ENCODE assay signal across 20 cellular contexts in the genomic region with DNA sequence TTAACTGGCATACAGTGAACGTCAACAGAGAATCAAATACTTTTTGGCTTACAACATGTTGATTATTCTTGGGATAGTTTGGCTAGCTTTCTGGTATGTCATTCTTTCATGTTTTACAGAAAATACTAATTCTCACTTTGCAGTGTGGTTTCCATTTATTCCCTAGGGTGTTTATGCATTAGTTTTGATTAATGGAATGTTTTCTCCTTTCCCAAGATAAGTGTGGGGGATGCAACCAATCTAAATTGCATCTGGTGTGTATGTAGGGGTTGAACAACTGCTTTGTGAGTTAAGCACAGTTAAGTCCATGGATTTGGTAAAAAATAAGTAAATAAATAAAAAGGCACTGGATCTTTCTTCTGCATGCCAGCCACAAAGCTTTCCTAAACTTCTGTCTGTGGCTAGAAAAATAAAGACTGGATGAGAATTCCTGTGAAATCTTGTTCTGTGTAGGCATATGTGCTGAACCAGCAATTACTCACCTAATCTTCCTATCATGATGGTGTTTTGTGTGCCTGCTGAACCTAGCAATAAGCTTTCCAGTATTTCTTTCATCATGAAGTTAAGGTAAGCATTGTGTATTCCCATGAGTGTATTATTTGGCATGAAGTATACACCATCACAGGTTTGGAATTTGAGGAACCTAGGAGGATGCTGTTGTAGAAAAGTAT. TPM values are rescaled to one million over a fixed set of nuclear protein-coding genes. Genes with fewer than 3 reads are reported as not detected.
A peak's percentile ranks its signal among the peaks of the same experiment; 100 is the strongest.
DNase-seq lines count a peak whose midpoint lies in the region; ATAC-seq and TF ChIP-seq lines count a peak whose summit lies in the region.
"Had no signal": no experiment of that assay in that cellular context is flagged by ENCODE, and none has a peak within 500 bp of the region (broad histone marks: within the 10 kb centered on the region; RNA-seq: fewer than 3 reads in every experiment).

No MANE protein-coding gene starts in this region.

- no peaks in the 10 kb centered on the region for H3K36me3 ChIP-seq in adipocyte (ENCODE audit: control insufficient read depth, insufficient read depth, low read length, severe bottlenecking)
- H3K36me3 ChIP-seq in osteoblast (ENCODE audit: insufficient read depth, low read length), result no peaks in the 10 kb centered on the region
- H3K36me3 ChIP-seq: BLaER1, lower lobe of right lung had no signal

- H2AFZ ChIP-seq in osteoblast (ENCODE audit: low read length), result no peak overlapping the region
- H2AFZ ChIP-seq: GM23248 had no signal

- H3K27me3 ChIP-seq in adipocyte (replicated peaks; ENCODE audit: control insufficient read depth, insufficient read depth, low read length) (no peaks in the 10 kb centered on the region), osteoblast (ENCODE audit: insufficient read depth, low read length) (no peaks in the 10 kb centered on the region)
- H3K27me3 ChIP-seq: BLaER1 had no signal

- H3K4me3 ChIP-seq in adipocyte (ENCODE audit: low read length), result no peak overlapping the region
- no peak overlapping the region for H3K4me3 ChIP-seq in osteoblast (ENCODE audit: insufficient read depth, low read length)
- H3K4me3 ChIP-seq: BLaER1, GM23248, lower lobe of right lung had no signal

- no peak overlapping the region for H3K27ac ChIP-seq in osteoblast (ENCODE audit: low read depth, low read length)
- H3K27ac ChIP-seq: BLaER1, GM23248, KMS-11, lower lobe of right lung had no signal

- H4K20me1 ChIP-seq in osteoblast (ENCODE audit: insufficient read depth, low read length), result no peaks in the 10 kb centered on the region
- H4K20me1 ChIP-seq: BLaER1 had no signal

- H3K9me3 ChIP-seq in adipocyte (ENCODE audit: control insufficient read depth, low read length) (no peaks in the 10 kb centered on the region), osteoblast (ENCODE audit: low read depth, low read length) (no peaks in the 10 kb centered on the region)
- H3K9me3 ChIP-seq: lower lobe of right lung had no signal

- no peak for TF ChIP-seq CTCF in osteoblast (IDR thresholded peaks at IDR 0.05; ENCODE audit: extremely low read depth, low read depth, low read length)

- H3K79me2 ChIP-seq in osteoblast (ENCODE audit: insufficient read depth, low read length), result no peaks in the 10 kb centered on the region

- H3K4me1 ChIP-seq in adipocyte (ENCODE audit: control insufficient read depth, insufficient read depth, low read length), result peaks cover 45% of the 10 kb centered on the region
- H3K4me1 ChIP-seq in osteoblast (ENCODE audit: insufficient read depth, low read length), result peaks cover 32% of the 10 kb centered on the region
- H3K4me1 ChIP-seq: BLaER1, lower lobe of right lung had no signal

- H3K9ac ChIP-seq in adipocyte (ENCODE audit: low read length), result no peak overlapping the region
- H3K9ac ChIP-seq: BLaER1, GM23248, KMS-11 had no signal

- peak overlapping the region; percentile 6 for H3K4me2 ChIP-seq in osteoblast (ENCODE audit: insufficient read depth, low read length)
- H3K4me2 ChIP-seq: BLaER1, KMS-11 had no signal

- no peak for ATAC-seq in HG03442 (IDR thresholded peaks at IDR 0.05; ENCODE audit: unreplicated experiment)
- ATAC-seq in HG02970 (IDR thresholded peaks at IDR 0.05; ENCODE audit: low FRiP score, unreplicated experiment), result no peak
- ATAC-seq: activated naive CD4-positive, alpha-beta T cell treated with anti-CD3 and anti-CD28 coated beads, Interleukin-2, amount 50 U/mL, for 72 hours; lower lobe of right lung; T-cell had no signal

- DNase-seq in H4 (ENCODE audit: low spot score) (peak; percentile 66), adipocyte (ENCODE audit: low read depth) (peak; percentile 41), fibroblast of peridontal ligament (ENCODE audit: extremely low read depth) (peak; percentile 46), osteoblast (ENCODE audit: insufficient read length, low spot score, missing footprints) (no peak), cerebellum (ENCODE audit: low spot score) (no peak)
- DNase-seq in stimulated activated CD4-positive, alpha-beta T cell treated with anti-CD3 and anti-CD28 coated beads, Interleukin-4, amount 100 ng/mL, for 4 hours, result no peak
- DNase-seq: activated CD4-positive, CD25-positive, alpha-beta regulatory T cell treated with anti-CD3 and anti-CD28 coated beads, Interleukin-2, amount 50 U/mL, for 72 hours; activated CD8-positive, alpha-beta memory T cell treated with anti-CD3 and anti-CD28 coated beads, Interleukin-2, amount 50 U/mL, for 4 hours; cerebellar nuclear complex; DMS153; erythroblast; GM23248; lower lobe of right lung; NCI-H524 treated with DMSO at 0.1 percent for 48 hours; T-cell had no signal

RNA-seq across cellular contexts. Expression of a gene that starts 50.6 kb away (rescaled TPM):
- 108 and 110 TPM in 2 replicates for total RNA-seq in H4 (2014; rRNA removed; shearing (Covaris generic))
- 59.0 and 68.4 TPM in 2 replicates for total RNA-seq in osteoblast
- total RNA-seq in cerebellum, result 163 TPM
- total RNA-seq: activated naive CD4-positive, alpha-beta T cell treated with anti-CD3 and anti-CD28 coated beads, Interleukin-2, amount 50 U/mL, for 72 hours had no signal

Comparison
In these comparisons a context has a peak if more than half of its experiments do, and no peak if none do; other contexts are left out.
1. DNase-seq: peak in H4 (single experiment), adipocyte (single experiment) and fibroblast of peridontal ligament (single experiment); none in osteoblast (single experiment), cerebellum (single experiment) and stimulated activated CD4-positive, alpha-beta T cell treated with anti-CD3 and anti-CD28 coated beads, Interleukin-4, amount 100 ng/mL, for 4 hours (0 of 2).